In the genomic region with DNA sequence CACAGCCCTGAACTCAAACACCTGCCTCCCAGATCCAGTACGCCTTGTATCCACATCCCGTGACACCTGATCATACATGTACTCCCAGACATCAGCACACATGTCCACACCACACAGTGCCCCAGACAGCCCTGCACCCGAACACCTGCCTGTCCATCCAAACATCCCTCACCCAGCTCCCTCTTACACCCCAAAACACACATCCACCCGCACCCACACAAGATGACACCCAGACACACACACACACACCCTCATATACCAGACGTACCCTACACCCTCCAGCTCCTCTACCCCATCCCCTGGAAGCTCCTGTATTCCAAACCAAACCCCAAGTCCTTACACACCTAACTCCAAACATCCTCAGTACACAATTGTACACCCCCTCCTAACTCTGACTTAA, we compare ENCODE assay signal across 1 cellular context.
TF ChIP-seq lines count a peak whose summit lies in the region.

No MANE protein-coding gene starts in this region.

TF ChIP-seq in GM23338, 12 proteins besides CTCF, POLR2A, EP300 and RAD21:
- no peak for TF ChIP-seq POLR2AphosphoS5 (IDR thresholded peaks at IDR 0.05; ENCODE audit: low read depth)
- no peak for TF ChIP-seq EZH2phosphoT487 (IDR thresholded peaks at IDR 0.05; ENCODE audit: unreplicated experiment)
TF ChIP-seq in GM23338: peak in this region for 0.
